Comparison of ENCODE assay signal across 9 cellular contexts in genomic region chr6:127291495-127291894, GRCh38. TPM values are rescaled to one million over a fixed set of nuclear protein-coding genes. Genes with fewer than 3 reads are reported as not detected.
DNase-seq lines count a peak whose midpoint lies in the region; ATAC-seq and TF ChIP-seq lines count a peak whose summit lies in the region.
"Had no signal": no experiment of that assay in that cellular context is flagged by ENCODE, and none has a peak within 500 bp of the region (broad histone marks: within the 10 kb centered on the region; RNA-seq: fewer than 3 reads in every experiment).

No MANE protein-coding gene starts in this region.

- no peak for DNase-seq in activated CD8-positive, alpha-beta memory T cell treated with anti-CD3 and anti-CD28 coated beads, Interleukin-2, amount 10 ng/mL, durations not matched to agents 7 days and 5 days
- DNase-seq in activated CD8-positive, alpha-beta memory T cell treated with anti-CD3 and anti-CD28 coated beads for 24 hours: no peak
- DNase-seq in activated CD8-positive, alpha-beta T cell treated with anti-CD3 and anti-CD28 coated beads for 36 hours: no peak
- no peak for DNase-seq in stimulated activated naive CD8-positive, alpha-beta T cell treated with anti-CD3 and anti-CD28 coated beads, Interleukin-15, amount 100 ng/mL, for 72 hours
- DNase-seq in HCEC 1CT (no peak), RKO (ENCODE audit: low spot score) (no peak), NCI-H2196 (lab: John Stamatoyannopoulos, UW; ENCODE audit: unreplicated experiment) (no peak)
- DNase-seq: stimulated activated CD4-positive, alpha-beta T cell treated with anti-CD3 and anti-CD28 coated beads, Interleukin-12 subunit alpha, Interleukin-12 subunit beta, amount 100 ng/mL, for 4 hours had no signal

- peaks cover 22% of the 10 kb centered on the region for H3K4me1 Mint-ChIP-seq in activated CD8-positive, alpha-beta memory T cell treated with anti-CD3 and anti-CD28 coated beads, Interleukin-2, amount 10 ng/mL, durations not matched to agents 7 days and 5 days
- H3K4me1 Mint-ChIP-seq in activated CD8-positive, alpha-beta T cell treated with anti-CD3 and anti-CD28 coated beads for 36 hours (ENCODE audit: low read depth): peaks cover 44% of the 10 kb centered on the region
- peaks cover 21% of the 10 kb centered on the region for H3K4me1 Mint-ChIP-seq in stimulated activated naive CD8-positive, alpha-beta T cell treated with anti-CD3 and anti-CD28 coated beads, Interleukin-15, amount 100 ng/mL, for 72 hours

- H3K27ac Mint-ChIP-seq in activated CD8-positive, alpha-beta memory T cell treated with anti-CD3 and anti-CD28 coated beads, Interleukin-2, amount 10 ng/mL, durations not matched to agents 7 days and 5 days: no peak overlapping the region
- peak overlapping the region; percentile 44 for H3K27ac Mint-ChIP-seq in activated CD8-positive, alpha-beta T cell treated with anti-CD3 and anti-CD28 coated beads for 36 hours
- H3K27ac Mint-ChIP-seq in stimulated activated naive CD8-positive, alpha-beta T cell treated with anti-CD3 and anti-CD28 coated beads, Interleukin-15, amount 100 ng/mL, for 72 hours: peak overlapping the region in 1 of 2 donors; percentile 27

- intact Hi-C loops in activated CD8-positive, alpha-beta T cell treated with anti-CD3 and anti-CD28 coated beads for 36 hours (cut with micrococcal nuclease): no loop called here

- peak overlapping the region; percentile 46 for H3K4me3 Mint-ChIP-seq in activated CD8-positive, alpha-beta memory T cell treated with anti-CD3 and anti-CD28 coated beads, Interleukin-2, amount 10 ng/mL, durations not matched to agents 7 days and 5 days
- H3K4me3 Mint-ChIP-seq in activated CD8-positive, alpha-beta T cell treated with anti-CD3 and anti-CD28 coated beads for 36 hours: no peak overlapping the region
- peak overlapping the region in 1 of 2 donors; percentile 21 for H3K4me3 Mint-ChIP-seq in stimulated activated naive CD8-positive, alpha-beta T cell treated with anti-CD3 and anti-CD28 coated beads, Interleukin-15, amount 100 ng/mL, for 72 hours

- TF ChIP-seq CTCF in activated CD8-positive, alpha-beta T cell treated with anti-CD3 and anti-CD28 coated beads for 36 hours (IDR thresholded peaks at IDR 0.05): no peak

- CTCF ChIA-PET in activated CD8-positive, alpha-beta memory T cell treated with anti-CD3 and anti-CD28 coated beads, Interleukin-2, amount 10 ng/mL, durations not matched to agents 7 days and 5 days (lab: Charles Lee): interaction anchor here (1.5 to 4.2 kb wide), 3 partner anchors 12 to 26 kb away, joined by 4 to 25 read pairs (median 11); partner anchors contain the start of gene RNF146
- CTCF ChIA-PET in activated CD8-positive, alpha-beta T cell treated with anti-CD3 and anti-CD28 coated beads for 36 hours (lab: Charles Lee): interaction anchor here (1.1 to 3.7 kb wide), 7 partner anchors 9 to 225 kb away, joined by 4 to 18 read pairs (median 6); partner anchors contain the start of genes ECHDC1 and RNF146

- H3K36me3 Mint-ChIP-seq in activated CD8-positive, alpha-beta memory T cell treated with anti-CD3 and anti-CD28 coated beads, Interleukin-2, amount 10 ng/mL, durations not matched to agents 7 days and 5 days: peaks cover 43% of the 10 kb centered on the region
- peaks cover 42% of the 10 kb centered on the region for H3K36me3 Mint-ChIP-seq in activated CD8-positive, alpha-beta T cell treated with anti-CD3 and anti-CD28 coated beads for 36 hours (ENCODE audit: low read depth)

- peak; percentile 76 for ATAC-seq in activated CD8-positive, alpha-beta memory T cell treated with anti-CD3 and anti-CD28 coated beads, Interleukin-2, amount 10 ng/mL, durations not matched to agents 7 days and 5 days
- ATAC-seq in HG02870 (IDR thresholded peaks at IDR 0.05; ENCODE audit: unreplicated experiment): peak; percentile 84
- ATAC-seq in activated CD8-positive, alpha-beta T cell treated with anti-CD3 and anti-CD28 coated beads for 36 hours: peak; percentile 73
- ATAC-seq in stimulated activated naive CD8-positive, alpha-beta T cell treated with anti-CD3 and anti-CD28 coated beads, Interleukin-15, amount 100 ng/mL, for 72 hours: peak; percentile 72

- no peaks in the 10 kb centered on the region for H3K9me3 Mint-ChIP-seq in activated CD8-positive, alpha-beta memory T cell treated with anti-CD3 and anti-CD28 coated beads, Interleukin-2, amount 10 ng/mL, durations not matched to agents 7 days and 5 days (ENCODE audit: low read depth)
- peaks cover 2% of the 10 kb centered on the region for H3K9me3 Mint-ChIP-seq in activated CD8-positive, alpha-beta T cell treated with anti-CD3 and anti-CD28 coated beads for 36 hours
- no peaks in the 10 kb centered on the region for H3K9me3 Mint-ChIP-seq in stimulated activated naive CD8-positive, alpha-beta T cell treated with anti-CD3 and anti-CD28 coated beads, Interleukin-15, amount 100 ng/mL, for 72 hours

- POLR2A ChIA-PET in activated CD8-positive, alpha-beta T cell treated with anti-CD3 and anti-CD28 coated beads for 36 hours (lab: Charles Lee): no interaction called here

- H3K27me3 Mint-ChIP-seq in activated CD8-positive, alpha-beta memory T cell treated with anti-CD3 and anti-CD28 coated beads, Interleukin-2, amount 10 ng/mL, durations not matched to agents 7 days and 5 days: no peaks in the 10 kb centered on the region
- H3K27me3 Mint-ChIP-seq in activated CD8-positive, alpha-beta T cell treated with anti-CD3 and anti-CD28 coated beads for 36 hours: no peaks in the 10 kb centered on the region
- no peaks in the 10 kb centered on the region for H3K27me3 Mint-ChIP-seq in stimulated activated naive CD8-positive, alpha-beta T cell treated with anti-CD3 and anti-CD28 coated beads, Interleukin-15, amount 100 ng/mL, for 72 hours

RNA-seq across cellular contexts. Expression of gene RNF146, which starts 24.8 kb away (rescaled TPM):
- 10 to 100 TPM; 18.2 to 24.9 TPM for total RNA-seq in activated CD8-positive, alpha-beta memory T cell treated with anti-CD3 and anti-CD28 coated beads, Interleukin-2, amount 10 ng/mL, durations not matched to agents 7 days and 5 days
- total RNA-seq in activated CD8-positive, alpha-beta T cell treated with anti-CD3 and anti-CD28 coated beads for 36 hours: 10 to 100 TPM; 12.5 to 13.2 TPM

RNA-seq across cellular contexts. Expression of gene ECHDC1, which starts 51.9 kb away (rescaled TPM):
- 10 to 100 TPM; 39.5 to 46.1 TPM for total RNA-seq in activated CD8-positive, alpha-beta memory T cell treated with anti-CD3 and anti-CD28 coated beads, Interleukin-2, amount 10 ng/mL, durations not matched to agents 7 days and 5 days
- total RNA-seq in activated CD8-positive, alpha-beta T cell treated with anti-CD3 and anti-CD28 coated beads for 36 hours: 10 to 100 TPM; 50.2 to 51.1 TPM
